In genomic region chr10:2890093-2890492, GRCh38 we compare ENCODE assay signal across 19 cellular contexts.
DNase-seq lines count a peak whose midpoint lies in the region; ATAC-seq, FAIRE-seq and TF ChIP-seq lines count a peak whose summit lies in the region.
"Had no signal": no experiment of that assay in that cellular context is flagged by ENCODE, and none has a peak within 500 bp of the region (broad histone marks: within the 10 kb centered on the region; RNA-seq: fewer than 3 reads in every experiment).

No MANE protein-coding gene starts in this region.

- no peaks in the 10 kb centered on the region for H3K23me2 ChIP-seq in H1 (ENCODE audit: low read depth, low read length)

- H3K4me2 ChIP-seq in BLaER1 = peak overlapping the region; percentile 32
- peak overlapping the region in 7 of 11 experiments; percentile 8 to 79 (median 34); a peak in 9 of 22 replicates for H3K4me2 ChIP-seq in BLaER1 treated with 17β-estradiol and CSF1 and Interleukin-3, amounts not matched to agents 10 nM and 100 nM
- no peak overlapping the region for H3K4me2 ChIP-seq in H1 (ENCODE audit: insufficient read depth in 1 of 2, low read depth in 2 of 2, low read length in 2 of 2)

- peak overlapping the region; percentile 50; the same call in 1 of the 2 replicates for H3K27ac ChIP-seq in BLaER1
- H3K27ac ChIP-seq in BLaER1 treated with 17β-estradiol and CSF1 and Interleukin-3, amounts not matched to agents 10 nM and 100 nM = no peak overlapping the region
- no peak overlapping the region for H3K27ac ChIP-seq in H1 (ENCODE audit: low read depth, low read length)
- H3K27ac ChIP-seq in aorta (ENCODE audit: low read depth in 1 of 2, low read length in 2 of 2) = no peak overlapping the region

- no peak for TF ChIP-seq EP300 in H1 (IDR thresholded peaks at IDR 0.05; ENCODE audit: borderline replicate concordance in 1 of 2, low read depth in 2 of 2, low read length in 2 of 2)

- no peaks in the 10 kb centered on the region for H3K9me3 ChIP-seq in BLaER1
- no peaks in the 10 kb centered on the region for H3K9me3 ChIP-seq in BLaER1 treated with 17β-estradiol and CSF1 and Interleukin-3, amounts not matched to agents 10 nM and 100 nM (replicated peaks in 1 of 11)
- no peaks in the 10 kb centered on the region for H3K9me3 ChIP-seq in H1 (ENCODE audit: insufficient read depth in 2 of 2, low read depth in 1 of 2, low read length in 1 of 2)
- no peaks in the 10 kb centered on the region for H3K9me3 ChIP-seq in aorta (ENCODE audit: control insufficient read depth, low read length)
- H3K9me3 ChIP-seq: BE2C, HAP-1 had no signal

- no peak overlapping the region for H3K23ac ChIP-seq in H1 (ENCODE audit: insufficient read length)

- H4K20me1 ChIP-seq in BLaER1 = no peaks in the 10 kb centered on the region
- H4K20me1 ChIP-seq in BLaER1 treated with 17β-estradiol and CSF1 and Interleukin-3, amounts not matched to agents 10 nM and 100 nM = peaks cover 0 to 7% (median 0%) of the 10 kb centered on the region in 11 experiments; a peak in 1 of 22 replicates
- peaks cover 0 to 1% of the 10 kb centered on the region in 2 experiments for H4K20me1 ChIP-seq in H1 (replicated peaks in 1 of 2; ENCODE audit: control insufficient read depth in 1 of 2, insufficient read depth in 2 of 2, low read length in 2 of 2)

- no peak overlapping the region for H2BK5ac ChIP-seq in H1 (ENCODE audit: low read depth, low read length)

- no peak overlapping the region for H2BK20ac ChIP-seq in H1 (ENCODE audit: low read length)

- H4K8ac ChIP-seq in H1 (ENCODE audit: extremely low read depth, insufficient read depth, low read length) = peak overlapping the region; percentile 14; the same call in 1 of the 2 replicates

- no peak overlapping the region for H3K14ac ChIP-seq in H1 (ENCODE audit: insufficient read length)

- POLR2A ChIA-PET in H1 (lab: Charles Lee; ENCODE audit: partially characterized antibody) = no interaction called here

- no peak overlapping the region for H2AFZ ChIP-seq in H1 (ENCODE audit: low read length)

- TF ChIP-seq RAD21 in H1 (IDR thresholded peaks at IDR 0.05 in 1 of 2, conservative IDR thresholded peaks at IDR 0.05 in 1 of 2; ENCODE audit: low read depth in 2 of 2, low read length in 2 of 2) = no peak

- peak; percentile 21 for ATAC-seq in aorta (ENCODE audit: low FRiP score)
- ATAC-seq: GM12878, K562 had no signal

- no peak overlapping the region for H4K5ac ChIP-seq in H1 (ENCODE audit: insufficient read length, low read depth, low read length)

- H3K27me3 ChIP-seq in BLaER1 = no peaks in the 10 kb centered on the region
- H3K27me3 ChIP-seq in BLaER1 treated with 17β-estradiol and CSF1 and Interleukin-3, amounts not matched to agents 10 nM and 100 nM = peaks cover 0 to 18% (median 0%) of the 10 kb centered on the region in 11 experiments; a peak in 6 of 22 replicates
- H3K27me3 ChIP-seq in H1 (replicated peaks in 1 of 4; ENCODE audit: control insufficient read depth in 3 of 4, extremely low read depth in 1 of 4, insufficient read depth in 3 of 4, low read length in 3 of 4) = no peaks in the 10 kb centered on the region; a peak in 1 of 7 replicates
- no peaks in the 10 kb centered on the region for H3K27me3 ChIP-seq in aorta (ENCODE audit: control insufficient read depth in 1 of 2, insufficient read depth in 2 of 2, low read length in 1 of 2)

- no peaks in the 10 kb centered on the region for H3K79me2 ChIP-seq in H1 (ENCODE audit: control insufficient read depth in 1 of 2, insufficient read depth in 2 of 2, low read length in 2 of 2)

- H4K91ac ChIP-seq in H1 (replicated peaks; ENCODE audit: insufficient read length, low read length) = no peak overlapping the region

- no peak overlapping the region for H3K18ac ChIP-seq in H1 (ENCODE audit: extremely low read depth, low read length)

- H3K4me1 ChIP-seq in BLaER1 (peaks cover 70% of the 10 kb centered on the region), H1 (replicated peaks in 1 of 4; ENCODE audit: control insufficient read depth in 3 of 4, insufficient read depth in 4 of 4, low read length in 3 of 4) (no peaks in the 10 kb centered on the region), aorta (ENCODE audit: control insufficient read depth in 1 of 2, insufficient read depth in 2 of 2, low read length in 2 of 2) (no peaks in the 10 kb centered on the region)
- peaks cover 20 to 67% (median 51%) of the 10 kb centered on the region in 10 experiments for H3K4me1 ChIP-seq in BLaER1 treated with 17β-estradiol and CSF1 and Interleukin-3, amounts not matched to agents 10 nM and 100 nM
- H3K4me1 ChIP-seq: BE2C, HAP-1 had no signal

- no peak for DNase-seq in H1 (ENCODE audit: low read depth in 1 of 2, low spot score in 2 of 2)
- DNase-seq in aorta = no peak
- no peak for DNase-seq in activated gamma-delta T cell (lab: John Stamatoyannopoulos, UW)
- DNase-seq in COR-L47 (lab: John Stamatoyannopoulos, UW) = no peak
- DNase-seq: ACHN; BE2C; Calu3; CD4-positive, alpha-beta memory T cell; DMS79 treated with DMSO at 0.1 percent for 48 hours; EL; IMR-90 had no signal

- H3K56ac ChIP-seq in H1 (replicated peaks; ENCODE audit: insufficient read length, low read depth, low read length) = no peak overlapping the region

- no peak overlapping the region for H3K4me3 ChIP-seq in BLaER1
- H3K4me3 ChIP-seq in BLaER1 treated with 17β-estradiol and CSF1 and Interleukin-3, amounts not matched to agents 10 nM and 100 nM = no peak overlapping the region
- H3K4me3 ChIP-seq in H1 (ENCODE audit: extremely low read depth in 1 of 4, insufficient read depth in 2 of 4, low read depth in 3 of 4, low read length in 4 of 4) = no peak overlapping the region
- H3K4me3 ChIP-seq in aorta (ENCODE audit: low read length in 2 of 2) = no peak overlapping the region
- H3K4me3 ChIP-seq: GM12878, HAP-1, K562 had no signal

- H3K36me3 ChIP-seq in BLaER1 = no peaks in the 10 kb centered on the region
- H3K36me3 ChIP-seq in BLaER1 treated with 17β-estradiol and CSF1 and Interleukin-3, amounts not matched to agents 10 nM and 100 nM = no peaks in the 10 kb centered on the region
- H3K36me3 ChIP-seq in H1 (ENCODE audit: control insufficient read depth in 2 of 4, insufficient read depth in 4 of 4, low read length in 3 of 4) = no peaks in the 10 kb centered on the region
- H3K36me3 ChIP-seq in aorta (ENCODE audit: control insufficient read depth in 1 of 2, insufficient read depth in 2 of 2, low read length in 1 of 2) = no peaks in the 10 kb centered on the region
- H3K36me3 ChIP-seq: BE2C, HAP-1 had no signal

- no peak overlapping the region for H3K4ac ChIP-seq in H1 (replicated peaks; ENCODE audit: insufficient read length, low read depth, low read length)

- no peak overlapping the region for H2BK12ac ChIP-seq in H1 (ENCODE audit: low read depth, low read length)

- no peak overlapping the region for H3K9ac ChIP-seq in BLaER1
- H3K9ac ChIP-seq in BLaER1 treated with 17β-estradiol and CSF1 and Interleukin-3, amounts not matched to agents 10 nM and 100 nM = no peak overlapping the region
- no peak overlapping the region for H3K9ac ChIP-seq in H1 (replicated peaks in 1 of 4; ENCODE audit: extremely low read depth in 1 of 4, low read depth in 3 of 4, low read length in 3 of 4)

- FAIRE-seq in H1 (lab: Jason Lieb, UNC) = no peak
- FAIRE-seq: A204.1, GM12878, GM19239, HTR-8/SVneo, K562 had no signal

- CTCF ChIA-PET in H1 (lab: Charles Lee; ENCODE audit: partially characterized antibody) = interaction anchor here (1.2 kb wide), 1 partner anchor 14 kb away, joined by 3 read pairs; no protein-coding TSS in a partner anchor

- H2BK15ac ChIP-seq in H1 (ENCODE audit: low read length) = no peak overlapping the region

- TF ChIP-seq POLR2A in H1 (IDR thresholded peaks at IDR 0.05; ENCODE audit: control extremely low read depth in 1 of 2, low read depth in 2 of 2, low read length in 2 of 2) = no peak

- 96% methylated on average over 17 of the region's 23 CpGs; no CpG with 5 or more reads in 1 of the 2 experiments for WGBS in H1 (ENCODE audit: extremely low coverage in 1 of 2, insufficient coverage in 1 of 2, insufficient read length in 1 of 2, insufficient replicate concordance in 2 of 2, low coverage in 1 of 2, low lambda C conversion rate in 2 of 2, missing lambda C conversion rate in 1 of 2), 2 experiments
- WGBS in aorta, 2 donors = 86 to 89% methylated on average over 23 of the region's 23 CpGs

- H2AK5ac ChIP-seq in H1 (ENCODE audit: low read depth, low read length) = no peak overlapping the region

- intact Hi-C loops in aorta (cut with DNase I) = no loop called here

- no peaks in the 10 kb centered on the region for H3K79me1 ChIP-seq in H1 (ENCODE audit: low read depth, low read length)

- TF ChIP-seq CTCF in H1 (IDR thresholded peaks at IDR 0.05; ENCODE audit: control extremely low read depth in 1 of 3, insufficient read depth in 1 of 3, low read depth in 1 of 3, low read length in 3 of 3) = no peak

- H2BK120ac ChIP-seq in H1 (replicated peaks; ENCODE audit: low read depth, low read length) = no peak overlapping the region

TF ChIP-seq in H1, 55 proteins besides CTCF, POLR2A, EP300 and RAD21 (continues in another document):
- TF ChIP-seq BRCA1 (IDR thresholded peaks at IDR 0.05; ENCODE audit: low read depth, low read length) (no peak), SP4 (IDR thresholded peaks at IDR 0.05; ENCODE audit: low read length) (no peak), RNF2 (IDR thresholded peaks at IDR 0.05; ENCODE audit: borderline replicate concordance, low read depth, low read length, missing control alignments, poor library complexity, severe bottlenecking) (no peak), YY1 (IDR thresholded peaks at IDR 0.05; ENCODE audit: low read depth, low read length) (no peak), JUND (IDR thresholded peaks at IDR 0.05; ENCODE audit: low read length) (no peak), SIRT6 (IDR thresholded peaks at IDR 0.05; ENCODE audit: low read length) (no peak), TBP (IDR thresholded peaks at IDR 0.05; ENCODE audit: low read depth, low read length) (no peak), SIN3A (conservative IDR thresholded peaks at IDR 0.05 in 1 of 2, IDR thresholded peaks at IDR 0.05 in 1 of 2; ENCODE audit: low read depth in 1 of 2, low read length in 2 of 2) (no peak), SUZ12 (IDR thresholded peaks at IDR 0.05; ENCODE audit: low read length) (no peak), CBX8 (IDR thresholded peaks at IDR 0.05; ENCODE audit: borderline replicate concordance, low read depth, low read length) (no peak), MAFK (IDR thresholded peaks at IDR 0.05; ENCODE audit: low read depth, low read length) (no peak), BACH1 (IDR thresholded peaks at IDR 0.05; ENCODE audit: low read length) (no peak), KDM4A (IDR thresholded peaks at IDR 0.05; ENCODE audit: low read depth, low read length, severe bottlenecking) (no peak), MAX (IDR thresholded peaks at IDR 0.05) (no peak), FOSL1 (IDR thresholded peaks at IDR 0.05; ENCODE audit: insufficient read depth, low read depth, low read length) (no peak), CBX5 (IDR thresholded peaks at IDR 0.05; ENCODE audit: low read depth, low read length) (no peak), SAP30 (IDR thresholded peaks at IDR 0.05; ENCODE audit: insufficient read depth, insufficient replicate concordance, low read length) (no peak)

Comparison
In these comparisons a context has a peak if more than half of its experiments do, and no peak if none do; other contexts are left out.
1. H3K4me2 ChIP-seq: peak in BLaER1 (single experiment) and BLaER1 treated with 17β-estradiol and CSF1 and Interleukin-3, amounts not matched to agents 10 nM and 100 nM (7 of 11); none in H1 (0 of 2).